In the genomic region with DNA sequence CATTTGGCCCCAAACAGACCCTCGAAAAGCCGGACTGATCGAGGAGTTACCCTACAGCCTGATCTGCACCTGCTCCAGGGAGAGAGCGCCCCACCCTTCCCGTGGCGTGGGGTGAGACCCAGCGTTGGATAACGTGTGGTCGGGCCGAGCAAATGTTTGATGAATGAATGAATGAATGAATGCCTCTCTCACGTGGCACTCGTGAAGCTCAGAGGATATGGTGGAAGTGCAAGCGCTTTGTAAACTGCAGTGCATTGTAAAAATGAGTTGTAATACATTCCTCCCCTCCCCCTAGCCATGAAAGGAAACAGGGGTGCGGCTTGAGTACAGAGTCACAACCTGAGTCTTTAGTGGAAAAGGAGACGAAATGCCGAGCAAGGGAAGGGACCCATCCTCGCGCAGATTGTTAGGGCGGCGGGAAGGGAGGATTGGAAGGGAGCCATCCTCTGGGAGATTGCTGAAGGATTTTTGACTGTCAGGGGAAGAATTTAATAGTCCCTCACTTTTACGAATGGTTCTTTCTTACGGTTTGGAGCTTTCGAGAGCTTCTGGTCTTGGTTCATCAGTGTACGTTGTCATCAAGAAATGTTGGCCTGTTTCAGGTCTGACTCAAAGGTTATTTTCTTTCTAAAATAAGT, we compare ENCODE assay signal across 8 cellular contexts. TPM values are rescaled to one million over a fixed set of nuclear protein-coding genes. Genes with fewer than 3 reads are reported as not detected.
DNase-seq lines count a peak whose midpoint lies in the region; ATAC-seq and TF ChIP-seq lines count a peak whose summit lies in the region.

No MANE protein-coding gene starts in this region.

- H3K9me3 Mint-ChIP-seq in GM23338, result peaks cover 14% of the 10 kb centered on the region; the same call in 2 of the 3 replicates
- H3K9me3 Mint-ChIP-seq in activated CD4-positive, alpha-beta T cell treated with anti-CD3 and anti-CD28 coated beads, Interleukin-2, amount 10 ng/mL, durations not matched to agents 24 days and 14 days, result no peaks in the 10 kb centered on the region
- no peaks in the 10 kb centered on the region for H3K9me3 Mint-ChIP-seq in natural killer cell treated with Interleukin-12 subunit alpha and Interleukin-12 subunit beta and Interleukin-15 and Interleukin-18, amount 100 ng/mL, for 72 hours

- H3K9me3 ChIP-seq in KOPT-K1 (ENCODE audit: insufficient read depth, low read length, poor library complexity, severe bottlenecking), result peaks cover 16% of the 10 kb centered on the region
- no peaks in the 10 kb centered on the region for H3K9me3 ChIP-seq in esophagus squamous epithelium
- H3K9me3 ChIP-seq in aorta (ENCODE audit: control insufficient read depth, low read length), result no peaks in the 10 kb centered on the region

- peak overlapping the region; percentile 99 for H3K27ac Mint-ChIP-seq in GM23338
- peak overlapping the region; percentile 100 for H3K27ac Mint-ChIP-seq in activated CD4-positive, alpha-beta T cell treated with anti-CD3 and anti-CD28 coated beads, Interleukin-2, amount 10 ng/mL, durations not matched to agents 24 days and 14 days
- peak overlapping the region; percentile 97 to 99 for H3K27ac Mint-ChIP-seq in natural killer cell treated with Interleukin-12 subunit alpha and Interleukin-12 subunit beta and Interleukin-15 and Interleukin-18, amount 100 ng/mL, for 72 hours

- peaks cover 7% of the 10 kb centered on the region; the same call in 1 of the 2 replicates for H3K27me3 ChIP-seq in GM23338 (ENCODE audit: insufficient read depth)
- H3K27me3 ChIP-seq in esophagus squamous epithelium, result no peaks in the 10 kb centered on the region
- no peaks in the 10 kb centered on the region for H3K27me3 ChIP-seq in aorta (ENCODE audit: control insufficient read depth in 1 of 2, insufficient read depth in 2 of 2, low read length in 1 of 2)

- H3K36me3 Mint-ChIP-seq in GM23338 (ENCODE audit: low read depth), result peaks cover 24% of the 10 kb centered on the region
- H3K36me3 Mint-ChIP-seq in activated CD4-positive, alpha-beta T cell treated with anti-CD3 and anti-CD28 coated beads, Interleukin-2, amount 10 ng/mL, durations not matched to agents 24 days and 14 days (ENCODE audit: low read depth), result peaks cover 34% of the 10 kb centered on the region
- H3K36me3 Mint-ChIP-seq in natural killer cell treated with Interleukin-12 subunit alpha and Interleukin-12 subunit beta and Interleukin-15 and Interleukin-18, amount 100 ng/mL, for 72 hours, result no peaks in the 10 kb centered on the region

- H3K79me2 ChIP-seq in GM23338 (replicated peaks; ENCODE audit: insufficient read depth), result peaks cover 67% of the 10 kb centered on the region

- peaks cover 28% of the 10 kb centered on the region for H3K4me1 Mint-ChIP-seq in GM23338
- H3K4me1 Mint-ChIP-seq in activated CD4-positive, alpha-beta T cell treated with anti-CD3 and anti-CD28 coated beads, Interleukin-2, amount 10 ng/mL, durations not matched to agents 24 days and 14 days, result peaks cover 40% of the 10 kb centered on the region
- peaks cover 56 to 64% of the 10 kb centered on the region in 2 donors for H3K4me1 Mint-ChIP-seq in natural killer cell treated with Interleukin-12 subunit alpha and Interleukin-12 subunit beta and Interleukin-15 and Interleukin-18, amount 100 ng/mL, for 72 hours (ENCODE audit: low read depth in 2 of 2)

- ATAC-seq in GM23338 (peak; percentile 4), aorta (ENCODE audit: low FRiP score) (peak; percentile 16)
- peak; percentile 52 to 63 for ATAC-seq in natural killer cell treated with Interleukin-12 subunit alpha and Interleukin-12 subunit beta and Interleukin-15 and Interleukin-18, amount 100 ng/mL, for 72 hours

- no peak for TF ChIP-seq CTCF in GM23338 (conservative IDR thresholded peaks at IDR 0.05; ENCODE audit: low read depth in 2 of 2)
- TF ChIP-seq CTCF in esophagus squamous epithelium (IDR thresholded peaks at IDR 0.05), result no peak

- intact Hi-C loops in activated CD4-positive, alpha-beta T cell treated with anti-CD3 and anti-CD28 coated beads, Interleukin-2, amount 10 ng/mL, durations not matched to agents 24 days and 14 days (cut with micrococcal nuclease), result loop anchor here (1.0 to 10.0 kb wide), 10 partner anchors 18 to 1437 kb away; a partner anchor contains a TSS
- intact Hi-C loops in esophagus squamous epithelium (cut with DNase I), result no loop called here
- intact Hi-C loops in aorta (cut with DNase I), result loop anchor here (5.0 to 10.0 kb wide), 2 partner anchors 238 to 241 kb away; a partner anchor contains a TSS

- DNase-seq in NCI-H82 (lab: John Stamatoyannopoulos, UW), result peak; percentile 71
- no peak for DNase-seq in NCI-H82 treated with DMSO at 0.1 percent for 48 hours (lab: John Stamatoyannopoulos, UW; ENCODE audit: unreplicated experiment)
- DNase-seq in GM23338 (ENCODE audit: low spot score), result peak; percentile 69
- no peak for DNase-seq in activated CD4-positive, alpha-beta T cell treated with anti-CD3 and anti-CD28 coated beads, Interleukin-2, amount 10 ng/mL, durations not matched to agents 24 days and 14 days
- DNase-seq in esophagus squamous epithelium (lab: John Stamatoyannopoulos, UW), result no peak
- DNase-seq in natural killer cell treated with Interleukin-12 subunit alpha and Interleukin-12 subunit beta and Interleukin-15 and Interleukin-18, amount 100 ng/mL, for 72 hours (ENCODE audit: low spot score), result no peak
- no peak for DNase-seq in aorta

- no peaks in the 10 kb centered on the region for H3K9me2 ChIP-seq in GM23338 (ENCODE audit: insufficient read depth)

- TF ChIP-seq POLR2A in esophagus squamous epithelium (IDR thresholded peaks at IDR 0.05), result no peak

- H3K36me3 ChIP-seq in GM23338 (ENCODE audit: insufficient read depth), result no peaks in the 10 kb centered on the region; the same call in none of the 2 replicates
- peaks cover 35% of the 10 kb centered on the region for H3K36me3 ChIP-seq in KOPT-K1 (ENCODE audit: insufficient read depth, low read length)
- H3K36me3 ChIP-seq in esophagus squamous epithelium, result peaks cover 0 to 13% (median 0%) of the 10 kb centered on the region in 3 donors
- H3K36me3 ChIP-seq in aorta (ENCODE audit: control insufficient read depth in 1 of 2, insufficient read depth in 2 of 2, low read length in 1 of 2), result peaks cover 0 to 3% of the 10 kb centered on the region in 2 donors

- peak overlapping the region; percentile 98 for H3K27ac ChIP-seq in GM23338 (ENCODE audit: low read depth)
- peak overlapping the region; percentile 99 for H3K27ac ChIP-seq in KOPT-K1 (ENCODE audit: low read depth, low read length, poor library complexity, severe bottlenecking)
- peak overlapping the region; percentile 96 to 99 (median 98) for H3K27ac ChIP-seq in esophagus squamous epithelium
- peak overlapping the region; percentile 37 to 66 for H3K27ac ChIP-seq in aorta (ENCODE audit: low read depth in 1 of 2, low read length in 2 of 2)

- no peaks in the 10 kb centered on the region for H3F3A ChIP-seq in GM23338 (replicated peaks; ENCODE audit: low read depth)

- H3K4me1 ChIP-seq in GM23338 (ENCODE audit: insufficient read depth) (peaks cover 5% of the 10 kb centered on the region), esophagus squamous epithelium (peaks cover 6 to 55% (median 23%) of the 10 kb centered on the region in 3 donors), aorta (ENCODE audit: control insufficient read depth in 1 of 2, insufficient read depth in 2 of 2, low read length in 2 of 2) (no peaks in the 10 kb centered on the region)

- peaks cover 26% of the 10 kb centered on the region for H4K20me1 ChIP-seq in GM23338 (replicated peaks; ENCODE audit: insufficient read depth)

- H3K4me3 Mint-ChIP-seq in GM23338, result peak overlapping the region; percentile 98
- peak overlapping the region; percentile 92 for H3K4me3 Mint-ChIP-seq in activated CD4-positive, alpha-beta T cell treated with anti-CD3 and anti-CD28 coated beads, Interleukin-2, amount 10 ng/mL, durations not matched to agents 24 days and 14 days
- peak overlapping the region; percentile 99 for H3K4me3 Mint-ChIP-seq in natural killer cell treated with Interleukin-12 subunit alpha and Interleukin-12 subunit beta and Interleukin-15 and Interleukin-18, amount 100 ng/mL, for 72 hours

- H2AFZ ChIP-seq in GM23338, result peak overlapping the region; percentile 94

- 0% methylated on average over 18 to 20 of the region's 24 CpGs for WGBS in esophagus squamous epithelium, 2 donors
- WGBS in aorta, 2 donors, result 0 to 1% methylated on average over 24 of the region's 24 CpGs

- H3K4me2 ChIP-seq in GM23338, result peak overlapping the region; percentile 84

- H3K4me3 ChIP-seq in GM23338, result peak overlapping the region; percentile 93
- peak overlapping the region; percentile 86 to 99 (median 91) for H3K4me3 ChIP-seq in esophagus squamous epithelium
- peak overlapping the region; percentile 43 to 58 for H3K4me3 ChIP-seq in aorta (ENCODE audit: low read length in 2 of 2)

- peaks cover 10% of the 10 kb centered on the region for H3K27me3 Mint-ChIP-seq in GM23338 (ENCODE audit: insufficient read depth, low read depth, poor library complexity)
- H3K27me3 Mint-ChIP-seq in activated CD4-positive, alpha-beta T cell treated with anti-CD3 and anti-CD28 coated beads, Interleukin-2, amount 10 ng/mL, durations not matched to agents 24 days and 14 days, result no peaks in the 10 kb centered on the region
- H3K27me3 Mint-ChIP-seq in natural killer cell treated with Interleukin-12 subunit alpha and Interleukin-12 subunit beta and Interleukin-15 and Interleukin-18, amount 100 ng/mL, for 72 hours, result no peaks in the 10 kb centered on the region

TF ChIP-seq in GM23338, 12 proteins besides CTCF, POLR2A, EP300 and RAD21 (continues in another document):
- no peak for TF ChIP-seq ZNF331 (CRISPR knock-in tag; IDR thresholded peaks at IDR 0.05; ENCODE audit: low read depth)
- TF ChIP-seq, protein P1, sequence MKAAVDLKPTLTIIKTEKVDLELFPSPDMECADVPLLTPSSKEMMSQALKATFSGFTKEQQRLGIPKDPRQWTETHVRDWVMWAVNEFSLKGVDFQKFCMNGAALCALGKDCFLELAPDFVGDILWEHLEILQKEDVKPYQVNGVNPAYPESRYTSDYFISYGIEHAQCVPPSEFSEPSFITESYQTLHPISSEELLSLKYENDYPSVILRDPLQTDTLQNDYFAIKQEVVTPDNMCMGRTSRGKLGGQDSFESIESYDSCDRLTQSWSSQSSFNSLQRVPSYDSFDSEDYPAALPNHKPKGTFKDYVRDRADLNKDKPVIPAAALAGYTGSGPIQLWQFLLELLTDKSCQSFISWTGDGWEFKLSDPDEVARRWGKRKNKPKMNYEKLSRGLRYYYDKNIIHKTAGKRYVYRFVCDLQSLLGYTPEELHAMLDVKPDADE (IDR thresholded peaks at IDR 0.05), result no peak

RNA-seq across cellular contexts. Expression of a gene that starts 0.8 kb away (rescaled TPM):
- 33.3 and 34.7 TPM in 2 replicates for total RNA-seq in GM23338 (2014; rRNA removed; shearing (Covaris generic))
- 22.0 and 25.8 TPM in 2 replicates for polyA plus RNA-seq in GM23338 (2016; fragmentation: Nextera tagmentation; extraction: Ambion mirVana)
- total RNA-seq in activated CD4-positive, alpha-beta T cell treated with anti-CD3 and anti-CD28 coated beads, Interleukin-2, amount 10 ng/mL, durations not matched to agents 24 days and 14 days, result 42.2 and 49.1 TPM in 2 replicates
- 10 to 100 TPM; 32.3 to 92.7 (median 36.9) TPM for total RNA-seq in esophagus squamous epithelium
- total RNA-seq in natural killer cell treated with Interleukin-12 subunit alpha and Interleukin-12 subunit beta and Interleukin-15 and Interleukin-18, amount 100 ng/mL, for 72 hours, result 10 to 100 TPM; 70.9 to 74.1 TPM
- total RNA-seq in aorta, result 10 to 100 TPM; 56.3 to 62.7 TPM
- 1 to 10 TPM; 6.5 to 8.7 TPM for polyA plus RNA-seq in aorta

Comparison
In these comparisons a context has a peak if more than half of its experiments do, and no peak if none do; other contexts are left out.
1. DNase-seq: peak in NCI-H82 (single experiment) and GM23338 (single experiment); none in NCI-H82 treated with DMSO at 0.1 percent for 48 hours (single experiment), activated CD4-positive, alpha-beta T cell treated with anti-CD3 and anti-CD28 coated beads, Interleukin-2, amount 10 ng/mL, durations not matched to agents 24 days and 14 days (single experiment), esophagus squamous epithelium (single experiment), natural killer cell treated with Interleukin-12 subunit alpha and Interleukin-12 subunit beta and Interleukin-15 and Interleukin-18, amount 100 ng/mL, for 72 hours (single experiment) and aorta (0 of 2).
2. ATAC-seq: peak in every context shown above with its lines; median percentile 58 in natural killer cell treated with Interleukin-12 subunit alpha and Interleukin-12 subunit beta and Interleukin-15 and Interleukin-18, amount 100 ng/mL, for 72 hours; 16 in aorta; 4 in GM23338.
3. Peak in every context shown above with its lines, with median percentiles within 50 percentile points of each other: H3K27ac ChIP-seq, H3K4me3 ChIP-seq, H3K27ac Mint-ChIP-seq and H3K4me3 Mint-ChIP-seq.